1 cellular context compared by ENCODE assay signal in genomic region chr12:644818-645552, GRCh38.
TF ChIP-seq lines count a peak whose summit lies in the region.

No MANE protein-coding gene starts in this region.

TF ChIP-seq in HCT116, 20 proteins besides CTCF, POLR2A, EP300 and RAD21 (continued from another document):
- no peak for TF ChIP-seq ZBTB33 (IDR thresholded peaks at IDR 0.05; ENCODE audit: extremely low read depth, insufficient replicate concordance, low read length)
- TF ChIP-seq ATF3 (IDR thresholded peaks at IDR 0.05) = no peak
- no peak for TF ChIP-seq JUND (IDR thresholded peaks at IDR 0.05)
- TF ChIP-seq YY1 (IDR thresholded peaks at IDR 0.05; ENCODE audit: extremely low read depth, insufficient replicate concordance, low read depth, low read length) = no peak
